ENCODE assay signal across 8 cellular contexts in the genomic region with DNA sequence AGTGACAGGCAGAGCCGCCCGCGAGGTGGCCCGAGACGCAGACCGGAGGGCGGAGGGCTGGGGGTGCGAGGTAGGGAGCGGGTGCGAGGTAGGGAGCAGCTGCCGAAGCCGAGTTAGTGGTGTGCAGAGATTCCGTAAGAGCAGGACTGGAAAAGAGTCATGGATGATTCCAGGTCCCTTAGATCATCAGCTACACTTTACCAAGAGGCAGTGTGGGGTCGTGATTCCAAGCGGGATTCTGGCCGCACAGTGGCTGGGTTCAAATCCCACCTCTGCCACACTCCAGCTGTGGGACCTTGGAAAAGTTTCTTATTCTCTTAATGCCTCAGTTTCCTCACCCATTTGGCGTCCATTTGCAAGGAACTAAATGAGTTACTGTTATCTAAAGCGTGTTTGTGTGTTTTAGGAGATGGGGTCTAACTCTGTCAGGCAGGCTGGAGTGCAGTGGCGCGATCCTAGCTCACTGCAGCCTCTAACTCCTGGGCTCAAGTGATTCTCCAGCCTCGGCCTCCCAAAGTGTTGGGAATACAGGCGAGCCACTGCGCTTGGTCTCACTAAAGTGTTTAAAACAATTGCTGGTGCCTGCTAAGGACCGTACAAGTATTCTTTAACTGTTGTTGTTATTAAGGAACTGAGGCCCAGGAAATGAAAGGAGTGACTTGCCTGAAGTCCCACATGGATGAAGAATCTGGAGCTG. TPM values are rescaled to one million over a fixed set of nuclear protein-coding genes. Genes with fewer than 3 reads are reported as not detected.
A peak's percentile ranks its signal among the peaks of the same experiment; 100 is the strongest.
DNase-seq lines count a peak whose midpoint lies in the region; ATAC-seq, FAIRE-seq and TF ChIP-seq lines count a peak whose summit lies in the region.

No MANE protein-coding gene starts in this region.

- H3K4me3 ChIP-seq in Caco-2 (ENCODE audit: low read depth, low read length) = peak overlapping the region; percentile 87
- peak overlapping the region; percentile 67 to 94 (median 78) for H3K4me3 ChIP-seq in esophagus squamous epithelium
- peak overlapping the region; percentile 89 for H3K4me3 ChIP-seq in ovary

- FAIRE-seq in RCC 7860 (lab: Jason Lieb, UNC) = no peak

- H3K27me3 Mint-ChIP-seq in Caco-2 (ENCODE audit: insufficient read depth, unreplicated experiment) = no peaks in the 10 kb centered on the region

- H3K4me1 Mint-ChIP-seq in Caco-2 (ENCODE audit: low read depth, unreplicated experiment) = peaks cover 11% of the 10 kb centered on the region

- peak overlapping the region; percentile 92 to 96 (median 94) for H3K27ac ChIP-seq in esophagus squamous epithelium
- peak overlapping the region; percentile 77 to 91 for H3K27ac ChIP-seq in ovary

- POLR2A ChIA-PET in Caco-2 (lab: Charles Lee) = no interaction called here

- H3K27ac Mint-ChIP-seq in Caco-2 (ENCODE audit: unreplicated experiment) = peak overlapping the region; percentile 94

- H3K27me3 ChIP-seq in Caco-2 (replicated peaks; ENCODE audit: control insufficient read depth, insufficient read depth, low read length) (no peaks in the 10 kb centered on the region), esophagus squamous epithelium (no peaks in the 10 kb centered on the region), ovary (no peaks in the 10 kb centered on the region)

- H3K9me3 ChIP-seq in Caco-2 (no peaks in the 10 kb centered on the region), esophagus squamous epithelium (no peaks in the 10 kb centered on the region), ovary (no peaks in the 10 kb centered on the region)

- H3K36me3 Mint-ChIP-seq in Caco-2 (ENCODE audit: insufficient read depth, unreplicated experiment) = peaks cover 38% of the 10 kb centered on the region

- BruUV-seq in Caco-2 (replicated peaks; lab: Mats Ljungman, UMichigan) = TSS peak; percentile 21

- TF ChIP-seq CTCF in Caco-2 (IDR thresholded peaks at IDR 0.05; ENCODE audit: insufficient read depth in 1 of 2, low read depth in 1 of 2, low read length in 1 of 2, severe bottlenecking in 1 of 2, unreplicated experiment in 1 of 2) (no peak), esophagus squamous epithelium (IDR thresholded peaks at IDR 0.05) (no peak), ovary (IDR thresholded peaks at IDR 0.05) (no peak)

- intact Hi-C loops in Caco-2 (cut with micrococcal nuclease; ENCODE audit: unreplicated experiment) (loop anchor here (2.0 to 10.0 kb wide), 2 partner anchors 25 to 1353 kb away; partner anchors contain the start of genes ADCK2 and FMC1), esophagus squamous epithelium (cut with DNase I) (no loop called here), ovary (cut with DNase I) (loop anchor here in 1 of 4 donors (5.0 kb wide), 1 partner anchor 315 kb away; the partner anchor contains the start of gene MRPS33)

- WGBS in esophagus squamous epithelium, 2 donors = 10 to 42% methylated on average over 12 to 19 of the region's 24 CpGs
- 22 to 24% (median 23%) methylated on average over 24 of the region's 24 CpGs for WGBS in ovary, 3 donors

- no peaks in the 10 kb centered on the region for H3K9me3 Mint-ChIP-seq in Caco-2 (ENCODE audit: unreplicated experiment)

- TF ChIP-seq EP300 in ovary (IDR thresholded peaks at IDR 0.05) = no peak

- TF ChIP-seq POLR2A in esophagus squamous epithelium (IDR thresholded peaks at IDR 0.05) (no peak), ovary (IDR thresholded peaks at IDR 0.05) (no peak)

- CTCF ChIA-PET in Caco-2 (lab: Charles Lee) = no interaction called here

- H3K36me3 ChIP-seq in Caco-2 (ENCODE audit: control insufficient read depth, insufficient read depth, low read length) (no peaks in the 10 kb centered on the region), esophagus squamous epithelium (peaks cover 0 to 16% (median 0%) of the 10 kb centered on the region in 3 donors), ovary (no peaks in the 10 kb centered on the region)

- H3K4me3 Mint-ChIP-seq in Caco-2 (ENCODE audit: unreplicated experiment) = peak overlapping the region; percentile 95

- H3K4me1 ChIP-seq in Caco-2 = 0 out of 2 replicates have a peak, but pooled peaks cover 3% of the 10 kb centered on the region
- peaks cover 12 to 27% (median 22%) of the 10 kb centered on the region in 3 donors for H3K4me1 ChIP-seq in esophagus squamous epithelium
- peaks cover 12% of the 10 kb centered on the region for H3K4me1 ChIP-seq in ovary (ENCODE audit: insufficient read depth)

- DNase-seq in Caco-2 (no peak), RCC 7860 (ENCODE audit: low spot score) (peak; percentile 57), esophagus squamous epithelium (lab: John Stamatoyannopoulos, UW) (no peak), ovary (no peak), ureter (ENCODE audit: low spot score) (no peak), DMS 273 treated with DMSO at 0.1 percent for 48 hours (lab: John Stamatoyannopoulos, UW) (no peak)

- ATAC-seq in HG02840 (IDR thresholded peaks at IDR 0.05; ENCODE audit: low FRiP score, unreplicated experiment) = no peak
- ATAC-seq in GM19351 (IDR thresholded peaks at IDR 0.05; ENCODE audit: unreplicated experiment) = no peak

RNA-seq across cellular contexts. Expression of gene NDUFB2, which starts 1.1 kb away (rescaled TPM):
- total RNA-seq in Caco-2 (2022) = 166 and 188 TPM in 2 replicates
- total RNA-seq in esophagus squamous epithelium = 100 to 1,000 TPM in 3 of 4 donors, 10 to 100 TPM in 1; 87.5 to 353 (median 340) TPM
- total RNA-seq in ovary = 100 to 1,000 TPM in 6 of 7 donors, 10 to 100 TPM in 1; 79.6 to 172 (median 116) TPM
- 100 to 1,000 TPM; 153 TPM for polyA plus RNA-seq in ovary
- total RNA-seq in ureter = 180 TPM

RNA-seq across cellular contexts. Expression of gene ADCK2, which starts 24.9 kb away (rescaled TPM):
- total RNA-seq in Caco-2 (2022) (17.7 and 21.4 TPM in 2 replicates), esophagus squamous epithelium (10 to 100 TPM; 17.6 to 34.1 (median 21.6) TPM), ovary (10 to 100 TPM; 12.0 to 22.5 (median 19.1) TPM), ureter (28.9 TPM)
- 10 to 100 TPM; 13.0 to 20.4 TPM for polyA plus RNA-seq in ovary

RNA-seq across cellular contexts. Expression of gene DENND2A, which starts 57.0 kb away (rescaled TPM):
- 0.67 and 0.95 TPM in 2 replicates for total RNA-seq in Caco-2 (2022)
- total RNA-seq in esophagus squamous epithelium = 10 to 100 TPM in 1 of 4 donors, 1 to 10 TPM in 2, under 1 TPM in 1; 0.92 to 11.1 (median 1.9) TPM
- total RNA-seq in ovary = 10 to 100 TPM in 6 of 7 donors, 1 to 10 TPM in 1; 9.8 to 61.8 (median 36.1) TPM
- 10 to 100 TPM; 20.5 to 55.1 TPM for polyA plus RNA-seq in ovary
- 14.9 TPM for total RNA-seq in ureter
